Comparison of ENCODE assay signal across 26 cellular contexts in the genomic region with DNA sequence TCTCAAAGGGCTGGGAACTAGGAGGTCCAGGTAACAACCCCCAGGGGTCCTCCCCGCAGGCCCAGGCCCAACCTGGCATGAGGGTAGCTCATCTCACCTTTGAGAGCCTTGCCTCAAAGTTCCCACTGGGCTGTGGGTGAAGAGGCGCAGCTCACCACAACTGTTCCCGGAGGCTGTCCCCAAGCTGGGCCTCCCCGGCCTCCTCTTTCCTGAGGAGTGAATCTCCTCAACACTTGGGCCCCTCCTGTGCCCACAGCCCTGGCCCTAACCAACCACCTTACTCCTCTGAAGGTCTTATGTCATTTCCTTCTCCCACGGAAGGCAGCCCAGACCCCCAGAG. TPM values are rescaled to one million over a fixed set of nuclear protein-coding genes. Genes with fewer than 3 reads are reported as not detected.
"Had no signal": no experiment of that assay in that cellular context is flagged by ENCODE, and none has a peak within 500 bp of the region (broad histone marks: within the 10 kb centered on the region; RNA-seq: fewer than 3 reads in every experiment).

No MANE protein-coding gene starts in this region.

- H3K4me1 Mint-ChIP-seq: endodermal cell; memory B cell; stimulated activated effector memory CD8-positive, alpha-beta T cell treated with anti-CD3 and anti-CD28 coated beads, Interleukin-12 subunit alpha, Interleukin-12 subunit beta, amount 100 ng/mL, for 72 hours had no signal

- H3K4me3 ChIP-seq: colonic mucosa, gastrocnemius medialis, hepatocyte, lung, prostate gland, sigmoid colon, stomach, thyroid gland, upper lobe of left lung had no signal

- H3K9ac ChIP-seq: parathyroid adenoma had no signal

- H3K27ac ChIP-seq: colonic mucosa, epithelial cell of prostate, gastrocnemius medialis, hepatocyte, parathyroid adenoma, prostate gland, sigmoid colon, stomach, thyroid gland, upper lobe of left lung had no signal

- H3K27ac Mint-ChIP-seq: dendritic cell treated with granulocyte-macrophage colony-stimulating factor and Interleukin-4, amounts not matched to agents 40 ng/mL and 50 ng/mL, for 4 days; endodermal cell; memory B cell; natural killer cell treated with Interleukin-12 subunit alpha and Interleukin-12 subunit beta and Interleukin-15 and Interleukin-18, amount 100 ng/mL, for 72 hours; stimulated activated effector memory CD8-positive, alpha-beta T cell treated with anti-CD3 and anti-CD28 coated beads, Interleukin-12 subunit alpha, Interleukin-12 subunit beta, amount 100 ng/mL, for 72 hours had no signal

- H3K4me2 ChIP-seq: hepatocyte had no signal

- DNase-seq: effector CD8-positive, alpha-beta T cell; endodermal cell; foreskin fibroblast; gastrocnemius medialis; kidney; midbrain; right cardiac atrium; sigmoid colon; stimulated activated CD4-positive, alpha-beta T cell treated with anti-CD3 and anti-CD28 coated beads, Interleukin-2, amount 100 ng/mL, for 24 hours; stimulated activated CD4-positive, alpha-beta T cell treated with anti-CD3 and anti-CD28 coated beads, Interleukin-4, amount 100 ng/mL, for 24 hours; stimulated activated naive CD4-positive, alpha-beta T cell treated with Interleukin-2 at 50 U/mL for 16 hours; stomach; thyroid gland; upper lobe of left lung had no signal

- H3K4me3 Mint-ChIP-seq: dendritic cell treated with granulocyte-macrophage colony-stimulating factor and Interleukin-4, amounts not matched to agents 40 ng/mL and 50 ng/mL, for 4 days; endodermal cell; memory B cell; natural killer cell treated with Interleukin-12 subunit alpha and Interleukin-12 subunit beta and Interleukin-15 and Interleukin-18, amount 100 ng/mL, for 72 hours; neural crest cell; stimulated activated effector memory CD8-positive, alpha-beta T cell treated with anti-CD3 and anti-CD28 coated beads, Interleukin-12 subunit alpha, Interleukin-12 subunit beta, amount 100 ng/mL, for 72 hours had no signal

- H3K36me3 ChIP-seq: gastrocnemius medialis, prostate gland, sigmoid colon, stomach, thyroid gland, upper lobe of left lung had no signal

- H3K4me1 ChIP-seq: colonic mucosa, gastrocnemius medialis, parathyroid adenoma, prostate gland, sigmoid colon, thyroid gland had no signal

- H3K36me3 Mint-ChIP-seq: memory B cell; natural killer cell treated with Interleukin-12 subunit alpha and Interleukin-12 subunit beta and Interleukin-15 and Interleukin-18, amount 100 ng/mL, for 72 hours; stimulated activated effector memory CD8-positive, alpha-beta T cell treated with anti-CD3 and anti-CD28 coated beads, Interleukin-12 subunit alpha, Interleukin-12 subunit beta, amount 100 ng/mL, for 72 hours had no signal

- H3K27me3 ChIP-seq: colonic mucosa, gastrocnemius medialis, hepatocyte, thyroid gland, upper lobe of left lung had no signal

- H2AFZ ChIP-seq: hepatocyte, parathyroid adenoma had no signal

- H3K9me3 Mint-ChIP-seq: dendritic cell treated with granulocyte-macrophage colony-stimulating factor and Interleukin-4, amounts not matched to agents 40 ng/mL and 50 ng/mL, for 4 days; endodermal cell; natural killer cell treated with Interleukin-12 subunit alpha and Interleukin-12 subunit beta and Interleukin-15 and Interleukin-18, amount 100 ng/mL, for 72 hours; neural crest cell; stimulated activated effector memory CD8-positive, alpha-beta T cell treated with anti-CD3 and anti-CD28 coated beads, Interleukin-12 subunit alpha, Interleukin-12 subunit beta, amount 100 ng/mL, for 72 hours had no signal

- ATAC-seq: natural killer cell treated with Interleukin-12 subunit alpha and Interleukin-12 subunit beta and Interleukin-15 and Interleukin-18, amount 100 ng/mL, for 72 hours had no signal

- H3K9me3 ChIP-seq: colonic mucosa, gastrocnemius medialis, prostate gland, sigmoid colon, stomach, thyroid gland, upper lobe of left lung had no signal

- FAIRE-seq: kidney, urothelium cell line had no signal

RNA-seq across cellular contexts. Expression of a gene that starts 27.5 kb away (rescaled TPM):
- total RNA-seq: natural killer cell treated with Interleukin-12 subunit alpha and Interleukin-12 subunit beta and Interleukin-15 and Interleukin-18, amount 100 ng/mL, for 72 hours had no signal
